ENCODE assay signal across 16 cellular contexts in genomic region chr4:66574145-66574978, GRCh38.
DNase-seq lines count a peak whose midpoint lies in the region; ATAC-seq and TF ChIP-seq lines count a peak whose summit lies in the region.
"Had no signal": no experiment of that assay in that cellular context is flagged by ENCODE, and none has a peak within 500 bp of the region (broad histone marks: within the 10 kb centered on the region; RNA-seq: fewer than 3 reads in every experiment).

No MANE protein-coding gene starts in this region.

- no peak overlapping the region for H3K4me3 Mint-ChIP-seq in activated T-helper 1 cell treated with anti-CD3 and anti-CD28 coated beads, Interleukin-12 subunit alpha, Interleukin-12 subunit beta, Interleukin-2, Interleukin-4 antibody, amounts not matched to agents 30 ng/mL and 10 ng/mL and 1 ng/mL, durations not matched to agents 14 hours and 24 hours and 36 hours
- H3K4me3 Mint-ChIP-seq: activated CD8-positive, alpha-beta T cell treated with anti-CD3 and anti-CD28 coated beads, Interleukin-2, amount 10 ng/mL, durations not matched to agents 7 days and 5 days had no signal

- H3K4me1 Mint-ChIP-seq in activated T-helper 1 cell treated with anti-CD3 and anti-CD28 coated beads, Interleukin-12 subunit alpha, Interleukin-12 subunit beta, Interleukin-2, Interleukin-4 antibody, amounts not matched to agents 30 ng/mL and 10 ng/mL and 1 ng/mL, durations not matched to agents 14 hours and 24 hours and 36 hours (ENCODE audit: low read depth) = no peaks in the 10 kb centered on the region

- in situ Hi-C loops in astrocyte of the spinal cord (cut with HindIII; ENCODE audit: low sequenced_read_pairs) = no loop called here

- no peaks in the 10 kb centered on the region for H3K36me3 Mint-ChIP-seq in activated T-helper 1 cell treated with anti-CD3 and anti-CD28 coated beads, Interleukin-12 subunit alpha, Interleukin-12 subunit beta, Interleukin-2, Interleukin-4 antibody, amounts not matched to agents 30 ng/mL and 10 ng/mL and 1 ng/mL, durations not matched to agents 14 hours and 24 hours and 36 hours (ENCODE audit: low read depth)

- H3K27me3 Mint-ChIP-seq in activated T-helper 1 cell treated with anti-CD3 and anti-CD28 coated beads, Interleukin-12 subunit alpha, Interleukin-12 subunit beta, Interleukin-2, Interleukin-4 antibody, amounts not matched to agents 30 ng/mL and 10 ng/mL and 1 ng/mL, durations not matched to agents 14 hours and 24 hours and 36 hours (ENCODE audit: insufficient read depth) = no peaks in the 10 kb centered on the region

- TF ChIP-seq CTCF in AG09319 (IDR thresholded peaks at IDR 0.05; ENCODE audit: low read depth, low read length) (no peak), astrocyte of the spinal cord (IDR thresholded peaks at IDR 0.05; ENCODE audit: low read depth, low read length) (no peak)

- intact Hi-C loops in activated T-helper 1 cell treated with anti-CD3 and anti-CD28 coated beads, Interleukin-12 subunit alpha, Interleukin-12 subunit beta, Interleukin-2, Interleukin-4 antibody, amounts not matched to agents 30 ng/mL and 10 ng/mL and 1 ng/mL, durations not matched to agents 14 hours and 24 hours and 36 hours (cut with micrococcal nuclease) = no loop called here

- H3K4me3 ChIP-seq in astrocyte of the spinal cord (ENCODE audit: low read depth, low read length) = no peak overlapping the region
- H3K4me3 ChIP-seq: Peyer's patch had no signal

- peak; percentile 35 for DNase-seq in AG09319 (ENCODE audit: extremely low read depth, low read depth)
- peak; percentile 81 for DNase-seq in M059J (ENCODE audit: low read depth)
- DNase-seq in astrocyte of the spinal cord (ENCODE audit: low read depth, low spot score) = peak; percentile 89
- peak; percentile 58 for DNase-seq in iris pigment epithelial cell (ENCODE audit: low read depth)
- no peak for DNase-seq in activated T-helper 1 cell treated with anti-CD3 and anti-CD28 coated beads, Interleukin-12 subunit alpha, Interleukin-12 subunit beta, Interleukin-2, Interleukin-4 antibody, amounts not matched to agents 30 ng/mL and 10 ng/mL and 1 ng/mL, durations not matched to agents 14 hours and 24 hours and 36 hours (ENCODE audit: low spot score)
- no peak for DNase-seq in effector CD4-positive, alpha-beta T cell
- DNase-seq in GM19240 (ENCODE audit: insufficient read length, low spot score) = no peak
- DNase-seq: activated CD8-positive, alpha-beta T cell treated with anti-CD3 and anti-CD28 coated beads, Interleukin-2, amount 10 ng/mL, durations not matched to agents 7 days and 5 days; activated gamma-delta T cell; BE2C; central memory CD4-positive, alpha-beta T cell; NCI-H1092 treated with DMSO at 0.1 percent for 48 hours; stimulated activated CD4-positive, alpha-beta T cell treated with anti-CD3 and anti-CD28 coated beads, Interleukin-4, amount 100 ng/mL, for 4 hours; stimulated activated naive CD4-positive, alpha-beta T cell had no signal

- no peak overlapping the region for H3K27ac Mint-ChIP-seq in activated T-helper 1 cell treated with anti-CD3 and anti-CD28 coated beads, Interleukin-12 subunit alpha, Interleukin-12 subunit beta, Interleukin-2, Interleukin-4 antibody, amounts not matched to agents 30 ng/mL and 10 ng/mL and 1 ng/mL, durations not matched to agents 14 hours and 24 hours and 36 hours
- H3K27ac Mint-ChIP-seq: activated CD8-positive, alpha-beta T cell treated with anti-CD3 and anti-CD28 coated beads, Interleukin-2, amount 10 ng/mL, durations not matched to agents 7 days and 5 days had no signal

- ATAC-seq in HG03469 (IDR thresholded peaks at IDR 0.05; ENCODE audit: unreplicated experiment) = no peak
- ATAC-seq: activated CD8-positive, alpha-beta T cell treated with anti-CD3 and anti-CD28 coated beads, Interleukin-2, amount 10 ng/mL, durations not matched to agents 7 days and 5 days had no signal

- H3K9me3 Mint-ChIP-seq in activated T-helper 1 cell treated with anti-CD3 and anti-CD28 coated beads, Interleukin-12 subunit alpha, Interleukin-12 subunit beta, Interleukin-2, Interleukin-4 antibody, amounts not matched to agents 30 ng/mL and 10 ng/mL and 1 ng/mL, durations not matched to agents 14 hours and 24 hours and 36 hours = no peaks in the 10 kb centered on the region

Comparison
In these comparisons a context has a peak if more than half of its experiments do, and no peak if none do; other contexts are left out.
1. DNase-seq: peak in AG09319 (single experiment), M059J (single experiment), astrocyte of the spinal cord (single experiment) and iris pigment epithelial cell (single experiment); none in activated T-helper 1 cell treated with anti-CD3 and anti-CD28 coated beads, Interleukin-12 subunit alpha, Interleukin-12 subunit beta, Interleukin-2, Interleukin-4 antibody, amounts not matched to agents 30 ng/mL and 10 ng/mL and 1 ng/mL, durations not matched to agents 14 hours and 24 hours and 36 hours (single experiment), effector CD4-positive, alpha-beta T cell (single experiment) and GM19240 (single experiment).